Comparison of ENCODE assay signal across 23 cellular contexts in genomic region chr1:199297174-199297573, GRCh38.
"Had no signal": no experiment of that assay in that cellular context is flagged by ENCODE, and none has a peak within 500 bp of the region (broad histone marks: within the 10 kb centered on the region; RNA-seq: fewer than 3 reads in every experiment).

No MANE protein-coding gene starts in this region.

- H3K4me3 Mint-ChIP-seq: activated CD4-positive, alpha-beta T cell treated with anti-CD3 and anti-CD28 coated beads, Interleukin-2, amount 10 ng/mL, durations not matched to agents 7 days and 5 days; activated CD8-positive, alpha-beta T cell treated with anti-CD3 and anti-CD28 coated beads for 36 hours; activated naive CD4-positive, alpha-beta T cell treated with anti-CD3 and anti-CD28 coated beads, Interleukin-2, amount 50 U/mL, for 24 hours; immature natural killer cell; mesothelial cell of epicardium; naive thymus-derived CD8-positive, alpha-beta T cell; neural progenitor cell; stimulated activated naive CD8-positive, alpha-beta T cell treated with anti-CD3 and anti-CD28 coated beads, Interleukin-15, amount 100 ng/mL, for 72 hours had no signal

- H3K27me3 ChIP-seq: hepatocyte, neural progenitor cell, right atrium auricular region, transverse colon had no signal

- H3K4me1 ChIP-seq: left ventricle myocardium inferior, neural progenitor cell, psoas muscle, right atrium auricular region, transverse colon had no signal

- ATAC-seq: activated CD8-positive, alpha-beta T cell treated with anti-CD3 and anti-CD28 coated beads for 36 hours; naive thymus-derived CD8-positive, alpha-beta T cell; psoas muscle; stimulated activated naive CD8-positive, alpha-beta T cell treated with anti-CD3 and anti-CD28 coated beads, Interleukin-15, amount 100 ng/mL, for 72 hours had no signal

- DNase-seq: activated CD4-positive, alpha-beta T cell treated with anti-CD3 and anti-CD28 coated beads, Interleukin-2, amount 10 ng/mL, durations not matched to agents 7 days and 5 days; activated CD4-positive, CD25-positive, alpha-beta regulatory T cell treated with anti-CD3 and anti-CD28 coated beads, Interleukin-2, amount 50 U/mL, for 72 hours; activated CD8-positive, alpha-beta T cell treated with anti-CD3 and anti-CD28 coated beads for 36 hours; activated gamma-delta T cell treated with Interleukin-2 at 50 U/mL for 16 hours; activated T-cell treated with anti-CD3 and anti-CD28 coated beads, Interleukin-2, amount 50 U/mL, for 1 hour; amniotic stem cell; cerebellar nuclear complex; cortex of kidney; erythroblast; glutamatergic neuron; immature natural killer cell; left ventricle myocardium inferior; naive thymus-derived CD8-positive, alpha-beta T cell; psoas muscle; stimulated activated CD4-positive, alpha-beta T cell treated with anti-CD3 and anti-CD28 coated beads, Interleukin-12 subunit alpha, Interleukin-12 subunit beta, amount 100 ng/mL, for 4 hours; stimulated activated naive CD8-positive, alpha-beta T cell treated with anti-CD3 and anti-CD28 coated beads, Interleukin-15, amount 100 ng/mL, for 72 hours; transverse colon; WERI-Rb-1 had no signal

- H3K27ac ChIP-seq: hepatocyte, left ventricle myocardium inferior, neural progenitor cell, psoas muscle, right atrium auricular region, transverse colon, WERI-Rb-1 had no signal

- H3K27ac Mint-ChIP-seq: activated CD4-positive, alpha-beta T cell treated with anti-CD3 and anti-CD28 coated beads, Interleukin-2, amount 10 ng/mL, durations not matched to agents 7 days and 5 days; activated CD8-positive, alpha-beta T cell treated with anti-CD3 and anti-CD28 coated beads for 36 hours; activated naive CD4-positive, alpha-beta T cell treated with anti-CD3 and anti-CD28 coated beads, Interleukin-2, amount 50 U/mL, for 24 hours; immature natural killer cell; mesothelial cell of epicardium; naive thymus-derived CD8-positive, alpha-beta T cell; neural progenitor cell; stimulated activated naive CD8-positive, alpha-beta T cell treated with anti-CD3 and anti-CD28 coated beads, Interleukin-15, amount 100 ng/mL, for 72 hours had no signal

- H3K9me3 Mint-ChIP-seq: activated CD4-positive, alpha-beta T cell treated with anti-CD3 and anti-CD28 coated beads, Interleukin-2, amount 10 ng/mL, durations not matched to agents 7 days and 5 days; activated CD8-positive, alpha-beta T cell treated with anti-CD3 and anti-CD28 coated beads for 36 hours; activated naive CD4-positive, alpha-beta T cell treated with anti-CD3 and anti-CD28 coated beads, Interleukin-2, amount 50 U/mL, for 24 hours; immature natural killer cell; mesothelial cell of epicardium; naive thymus-derived CD8-positive, alpha-beta T cell; neural progenitor cell; stimulated activated naive CD8-positive, alpha-beta T cell treated with anti-CD3 and anti-CD28 coated beads, Interleukin-15, amount 100 ng/mL, for 72 hours had no signal

- H3K36me3 Mint-ChIP-seq: activated naive CD4-positive, alpha-beta T cell treated with anti-CD3 and anti-CD28 coated beads, Interleukin-2, amount 50 U/mL, for 24 hours; immature natural killer cell; mesothelial cell of epicardium; naive thymus-derived CD8-positive, alpha-beta T cell; neural progenitor cell had no signal

- H3K27me3 Mint-ChIP-seq: stimulated activated naive CD8-positive, alpha-beta T cell treated with anti-CD3 and anti-CD28 coated beads, Interleukin-15, amount 100 ng/mL, for 72 hours had no signal

- H3K4me1 Mint-ChIP-seq: activated CD4-positive, alpha-beta T cell treated with anti-CD3 and anti-CD28 coated beads, Interleukin-2, amount 10 ng/mL, durations not matched to agents 7 days and 5 days; immature natural killer cell had no signal
